In the genomic region with DNA sequence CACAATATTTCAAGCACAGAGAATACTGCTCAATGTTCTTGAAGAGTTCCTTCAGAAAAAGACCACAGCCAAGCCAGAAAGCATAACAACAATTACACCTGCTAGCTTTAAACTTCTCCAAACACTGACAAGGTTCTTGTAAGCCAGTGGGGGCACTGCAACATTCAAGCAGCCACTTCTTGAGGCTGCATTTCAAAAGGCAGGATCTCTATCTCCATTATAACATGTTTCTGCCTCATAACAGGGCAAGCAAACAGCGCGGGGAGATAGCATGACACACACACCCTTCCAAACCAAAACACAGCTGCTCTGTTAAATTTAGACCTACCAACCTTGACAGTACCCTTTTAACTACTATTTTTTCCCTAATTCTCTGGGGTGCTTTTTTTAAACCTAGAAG, we compare ENCODE assay signal across 8 cellular contexts. TPM values are rescaled to one million over a fixed set of nuclear protein-coding genes. Genes with fewer than 3 reads are reported as not detected.
DNase-seq lines count a peak whose midpoint lies in the region; ATAC-seq and TF ChIP-seq lines count a peak whose summit lies in the region.

No MANE protein-coding gene starts in this region.

- H4K5ac ChIP-seq in H9 (ENCODE audit: insufficient read length, low read depth, low read length): no peak overlapping the region

- H3K4me2 ChIP-seq in H9 (ENCODE audit: insufficient read depth, insufficient read length, low read length): no peak overlapping the region

- no peaks in the 10 kb centered on the region for H3K9me3 Mint-ChIP-seq in H9
- H3K9me3 Mint-ChIP-seq in activated CD4-positive, alpha-beta T cell treated with anti-CD3 and anti-CD28 coated beads, Interleukin-2, amount 10 ng/mL, durations not matched to agents 24 days and 14 days: no peaks in the 10 kb centered on the region

- H2BK15ac ChIP-seq in H9 (ENCODE audit: low read depth, low read length): no peak overlapping the region

- H3K18ac ChIP-seq in H9 (ENCODE audit: insufficient read length, low read depth, low read length): no peak overlapping the region

- peaks cover 3 to 9% (median 4%) of the 10 kb centered on the region in 3 experiments; a peak in 6 of 7 replicates for H3K36me3 Mint-ChIP-seq in H9 (ENCODE audit: insufficient read depth in 1 of 3, low read depth in 3 of 3)
- H3K36me3 Mint-ChIP-seq in activated CD4-positive, alpha-beta T cell treated with anti-CD3 and anti-CD28 coated beads, Interleukin-2, amount 10 ng/mL, durations not matched to agents 24 days and 14 days (ENCODE audit: low read depth): peaks cover 5% of the 10 kb centered on the region

- H2BK5ac ChIP-seq in H9 (ENCODE audit: insufficient read length, low read length): no peak overlapping the region

- H3K56ac ChIP-seq in H9 (ENCODE audit: insufficient read length, low read depth, low read length): no peak overlapping the region

- no peak overlapping the region for H2BK120ac ChIP-seq in H9 (ENCODE audit: low read depth, low read length, poor library complexity, severe bottlenecking)

- intact Hi-C loops in activated CD4-positive, alpha-beta T cell treated with anti-CD3 and anti-CD28 coated beads, Interleukin-2, amount 10 ng/mL, durations not matched to agents 24 days and 14 days (cut with micrococcal nuclease): no loop called here

- ATAC-seq in GM18519 (IDR thresholded peaks at IDR 0.05; ENCODE audit: low FRiP score, unreplicated experiment) (no peak), GM21619 (IDR thresholded peaks at IDR 0.05; ENCODE audit: unreplicated experiment) (no peak)

- WGBS in H9 (ENCODE audit: extremely low coverage, insufficient read length, low lambda C conversion rate): no CpG with 5 or more reads among the region's 2 CpGs

- no peak overlapping the region for H4K8ac ChIP-seq in H9 (replicated peaks; ENCODE audit: insufficient read length, low read depth, low read length)

- no peak overlapping the region for H2BK12ac ChIP-seq in H9 (ENCODE audit: insufficient read length, low read depth, low read length)

- no peak overlapping the region for H3K23ac ChIP-seq in H9 (ENCODE audit: insufficient read length, low read depth, low read length)

- H2AFZ ChIP-seq in H9 (ENCODE audit: low read length): no peak overlapping the region

- no peak overlapping the region for H2BK20ac ChIP-seq in H9 (ENCODE audit: low read depth, low read length, poor library complexity, severe bottlenecking)

- H3K79me2 ChIP-seq in H9 (ENCODE audit: insufficient read depth, low read length): peaks cover 17% of the 10 kb centered on the region; the same call in 1 of the 2 replicates

- H3K23me2 ChIP-seq in H9 (ENCODE audit: insufficient read length, low read depth, low read length, poor library complexity, severe bottlenecking): no peaks in the 10 kb centered on the region

- no peak overlapping the region for H3K27ac Mint-ChIP-seq in H9
- H3K27ac Mint-ChIP-seq in activated CD4-positive, alpha-beta T cell treated with anti-CD3 and anti-CD28 coated beads, Interleukin-2, amount 10 ng/mL, durations not matched to agents 24 days and 14 days: no peak overlapping the region

- no peak overlapping the region for H4K91ac ChIP-seq in H9 (ENCODE audit: insufficient read length, low read depth, low read length)

- H2AK5ac ChIP-seq in H9 (ENCODE audit: insufficient read length, low read length): no peak overlapping the region

- H3K14ac ChIP-seq in H9 (ENCODE audit: insufficient read depth, low read length): no peak overlapping the region

- peaks cover 3% of the 10 kb centered on the region for H3K4me1 ChIP-seq in H9 (ENCODE audit: insufficient read depth, low read length)

- no peaks in the 10 kb centered on the region for H3K27me3 ChIP-seq in H9 (ENCODE audit: insufficient read depth, low read length)

- H3K27me3 Mint-ChIP-seq in H9 (ENCODE audit: low read depth): no peaks in the 10 kb centered on the region
- H3K27me3 Mint-ChIP-seq in activated CD4-positive, alpha-beta T cell treated with anti-CD3 and anti-CD28 coated beads, Interleukin-2, amount 10 ng/mL, durations not matched to agents 24 days and 14 days: no peaks in the 10 kb centered on the region

- H3K4me3 Mint-ChIP-seq in H9: no peak overlapping the region
- no peak overlapping the region for H3K4me3 Mint-ChIP-seq in activated CD4-positive, alpha-beta T cell treated with anti-CD3 and anti-CD28 coated beads, Interleukin-2, amount 10 ng/mL, durations not matched to agents 24 days and 14 days

- no peaks in the 10 kb centered on the region for H3K9me3 ChIP-seq in H9 (ENCODE audit: control insufficient read depth, low read depth, low read length)

- H3K4me1 Mint-ChIP-seq in H9: peaks cover 27 to 28% of the 10 kb centered on the region in 2 experiments
- H3K4me1 Mint-ChIP-seq in activated CD4-positive, alpha-beta T cell treated with anti-CD3 and anti-CD28 coated beads, Interleukin-2, amount 10 ng/mL, durations not matched to agents 24 days and 14 days: peaks cover 4% of the 10 kb centered on the region

- no peak overlapping the region for H3K27ac ChIP-seq in C4-2B
- H3K27ac ChIP-seq in H9 (ENCODE audit: insufficient read length, low read depth, low read length): no peak overlapping the region

- H3T11ph ChIP-seq in H9 (ENCODE audit: low read length): no peak overlapping the region

- no peaks in the 10 kb centered on the region for H4K20me1 ChIP-seq in H9 (ENCODE audit: control insufficient read depth, insufficient read depth, insufficient read length)

- H3K9ac ChIP-seq in H9 (ENCODE audit: extremely low read depth, insufficient read length, low read length): no peak overlapping the region

- no peak overlapping the region for H3K4ac ChIP-seq in H9 (ENCODE audit: low read depth, low read length)

- TF ChIP-seq CTCF in C4-2B (conservative IDR thresholded peaks at IDR 0.05): peak; percentile 26
- peak; percentile 51 for TF ChIP-seq CTCF in H9 (conservative IDR thresholded peaks at IDR 0.05)

- H3K79me1 ChIP-seq in H9 (ENCODE audit: insufficient read depth, low read depth, low read length, poor library complexity, severe bottlenecking): peaks cover 2% of the 10 kb centered on the region

- DNase-seq in H9 (no peak), SK-N-DZ (ENCODE audit: low spot score) (peak; percentile 44), iPS-NIHi7 (ENCODE audit: extremely low spot score) (peak; percentile 31), LoVo (ENCODE audit: low spot score) (no peak)
- DNase-seq in activated CD4-positive, alpha-beta T cell treated with anti-CD3 and anti-CD28 coated beads, Interleukin-2, amount 10 ng/mL, durations not matched to agents 24 days and 14 days: no peak

RNA-seq across cellular contexts. Expression of a gene that starts 30.8 kb away (rescaled TPM):
- 104 and 110 TPM in 2 replicates for total RNA-seq in H9 (2021)
- 143 and 158 TPM in 2 replicates for polyA plus RNA-seq in SK-N-DZ (2014; cell fraction: cytosol; rRNA removed)
- 71.3 and 75.7 TPM in 2 replicates for polyA plus RNA-seq in SK-N-DZ (2014; cell fraction: nucleus; rRNA removed)
- 74.5 and 76.2 TPM in 2 replicates for total RNA-seq in activated CD4-positive, alpha-beta T cell treated with anti-CD3 and anti-CD28 coated beads, Interleukin-2, amount 10 ng/mL, durations not matched to agents 24 days and 14 days

Comparison
In these comparisons a context has a peak if more than half of its experiments do, and no peak if none do; other contexts are left out.
1. DNase-seq: peak in SK-N-DZ (single experiment) and iPS-NIHi7 (single experiment); none in H9 (single experiment), activated CD4-positive, alpha-beta T cell treated with anti-CD3 and anti-CD28 coated beads, Interleukin-2, amount 10 ng/mL, durations not matched to agents 24 days and 14 days (single experiment) and LoVo (single experiment).